Comparison of ENCODE assay signal across 23 cellular contexts in the genomic region with DNA sequence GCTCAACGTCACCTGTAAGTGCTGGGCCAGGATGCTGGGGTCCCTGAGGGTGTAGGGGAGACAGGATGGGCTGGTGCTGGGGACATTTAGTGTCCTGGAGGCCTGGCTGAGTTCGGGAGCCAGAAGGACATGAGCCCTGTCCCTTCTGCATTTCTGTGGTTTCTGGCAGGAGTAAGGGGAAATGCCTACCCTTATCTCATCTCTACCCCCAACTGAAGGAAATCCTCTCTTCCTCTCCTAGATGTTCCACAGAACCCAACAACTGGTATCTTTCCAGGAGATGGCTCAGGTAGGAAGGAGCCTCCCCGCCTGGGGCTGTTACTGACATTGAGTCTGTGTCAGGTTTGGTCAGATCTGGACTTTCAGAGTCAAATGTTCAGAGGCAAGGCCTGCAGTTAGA. TPM values are rescaled to one million over a fixed set of nuclear protein-coding genes. Genes with fewer than 3 reads are reported as not detected.
DNase-seq lines count a peak whose midpoint lies in the region; ATAC-seq, FAIRE-seq and TF ChIP-seq lines count a peak whose summit lies in the region.
"Had no signal": no experiment of that assay in that cellular context is flagged by ENCODE, and none has a peak within 500 bp of the region (broad histone marks: within the 10 kb centered on the region; RNA-seq: fewer than 3 reads in every experiment).

No MANE protein-coding gene starts in this region.

- H3K27me3 ChIP-seq in BLaER1, result no peaks in the 10 kb centered on the region
- H3K27me3 ChIP-seq in BLaER1 treated with 17β-estradiol and CSF1 and Interleukin-3, amounts not matched to agents 10 nM and 100 nM, result no peaks in the 10 kb centered on the region
- peaks cover 0 to 2% of the 10 kb centered on the region in 2 experiments; a peak in 1 of 5 replicates for H3K27me3 ChIP-seq in HepG2 (ENCODE audit: control insufficient read depth in 1 of 2, insufficient read depth in 2 of 2, low read length in 2 of 2)
- H3K27me3 ChIP-seq: body of pancreas had no signal

- no peak for FAIRE-seq in HepG2 (lab: Jason Lieb, UNC)

- TF ChIP-seq EP300 in HepG2 (IDR thresholded peaks at IDR 0.05; ENCODE audit: low read depth in 2 of 2, low read length in 2 of 2) (no peak), HepG2 (CRISPR knock-in tag; IDR thresholded peaks at IDR 0.05; ENCODE audit: borderline replicate concordance) (no peak)

- TF ChIP-seq CTCF in endothelial cell (IDR thresholded peaks at IDR 0.05; ENCODE audit: unreplicated experiment), result no peak
- TF ChIP-seq CTCF in HepG2 (CRISPR knock-in tag; IDR thresholded peaks at IDR 0.05), result no peak

- no peak overlapping the region for H3K27ac ChIP-seq in BLaER1
- H3K27ac ChIP-seq in BLaER1 treated with 17β-estradiol and CSF1 and Interleukin-3, amounts not matched to agents 10 nM and 100 nM, result peak overlapping the region in 8 of 11 experiments; percentile 1 to 71 (median 60); a peak in 11 of 22 replicates
- H3K27ac ChIP-seq in HepG2 (ENCODE audit: extremely low read length, insufficient read depth, low read length), result no peak overlapping the region
- H3K27ac ChIP-seq: body of pancreas had no signal

- no peaks in the 10 kb centered on the region for H3K9me3 Mint-ChIP-seq in endothelial cell (ENCODE audit: unreplicated experiment)
- H3K9me3 Mint-ChIP-seq: activated naive CD8-positive, alpha-beta T cell treated with anti-CD3 and anti-CD28 coated beads, Interleukin-2, amount 50 U/mL, for 24 hours; stimulated activated naive CD8-positive, alpha-beta T cell treated with anti-CD3 and anti-CD28 coated beads, Interleukin-15, amount 100 ng/mL, for 72 hours; type B pancreatic cell had no signal

- TF ChIP-seq POLR2A in HepG2 (IDR thresholded peaks at IDR 0.05; ENCODE audit: insufficient read depth in 1 of 2, low read depth in 2 of 2, low read length in 2 of 2), result no peak

- CTCF ChIA-PET in HepG2 (lab: Yijun Ruan, JAX; ENCODE audit: low intra/inter-chr PET ratio, low total read pairs), result no interaction called here

- H3K27me3 Mint-ChIP-seq in endothelial cell (ENCODE audit: unreplicated experiment), result peaks cover 3% of the 10 kb centered on the region

- BruUV-seq in HepG2 (replicated peaks; lab: Mats Ljungman, UMichigan), result no TSS peak

- DNase-seq in OCI-M1 (lab: John Stamatoyannopoulos, UW), result peak; percentile 48
- no peak for DNase-seq in endothelial cell (ENCODE audit: low spot score)
- no peak for DNase-seq in HepG2 (ENCODE audit: low spot score)
- DNase-seq in AG08395 (ENCODE audit: low spot score), result no peak
- DNase-seq: activated naive CD8-positive, alpha-beta T cell treated with anti-CD3 and anti-CD28 coated beads, Interleukin-2, amount 50 U/mL, for 24 hours; body of pancreas; Caco-2; cortex of kidney; glutamatergic neuron; HCEC 1CT; left lung; NCI-H1694; NCI-H2171 treated with DMSO at 0.1 percent for 48 hours; NCI-H526 treated with DMSO at 0.1 percent for 48 hours; stimulated activated CD4-positive, alpha-beta T cell treated with anti-CD3 and anti-CD28 coated beads, Interleukin-4, amount 100 ng/mL, for 1 hour; stimulated activated naive CD8-positive, alpha-beta T cell treated with anti-CD3 and anti-CD28 coated beads, Interleukin-15, amount 100 ng/mL, for 72 hours had no signal

- H3K4me1 Mint-ChIP-seq in endothelial cell (ENCODE audit: unreplicated experiment), result peaks cover 36% of the 10 kb centered on the region
- H3K4me1 Mint-ChIP-seq: activated naive CD8-positive, alpha-beta T cell treated with anti-CD3 and anti-CD28 coated beads, Interleukin-2, amount 50 U/mL, for 24 hours had no signal

- intact Hi-C loops in HepG2 (cut with micrococcal nuclease; ENCODE audit: unreplicated experiment), result no loop called here

- POLR2A ChIA-PET in HepG2 (lab: Yijun Ruan, JAX), result no interaction called here

- H3K4me1 ChIP-seq in BLaER1, result peaks cover 30% of the 10 kb centered on the region
- peaks cover 21 to 58% (median 34%) of the 10 kb centered on the region in 10 experiments for H3K4me1 ChIP-seq in BLaER1 treated with 17β-estradiol and CSF1 and Interleukin-3, amounts not matched to agents 10 nM and 100 nM
- no peaks in the 10 kb centered on the region for H3K4me1 ChIP-seq in HepG2 (ENCODE audit: insufficient read depth, low read length)
- H3K4me1 ChIP-seq: body of pancreas, Caco-2 had no signal

- peaks cover 7% of the 10 kb centered on the region for H3K36me3 Mint-ChIP-seq in endothelial cell (ENCODE audit: low read depth, unreplicated experiment)
- H3K36me3 Mint-ChIP-seq: type B pancreatic cell had no signal

- H3K9me3 ChIP-seq in BLaER1 (no peaks in the 10 kb centered on the region), HepG2 (ENCODE audit: low read length) (no peaks in the 10 kb centered on the region)
- no peaks in the 10 kb centered on the region for H3K9me3 ChIP-seq in BLaER1 treated with 17β-estradiol and CSF1 and Interleukin-3, amounts not matched to agents 10 nM and 100 nM (replicated peaks in 1 of 11)
- H3K9me3 ChIP-seq: body of pancreas, Caco-2, left lung had no signal

- 0% methylated on average over 1 of the region's 3 CpGs for WGBS in HepG2 (ENCODE audit: low lambda C conversion rate)

- ATAC-seq in HepG2, result no peak
- ATAC-seq in HG03135 (IDR thresholded peaks at IDR 0.05; ENCODE audit: unreplicated experiment), result no peak
- ATAC-seq: activated naive CD8-positive, alpha-beta T cell treated with anti-CD3 and anti-CD28 coated beads, Interleukin-2, amount 50 U/mL, for 24 hours; body of pancreas; stimulated activated naive CD8-positive, alpha-beta T cell treated with anti-CD3 and anti-CD28 coated beads, Interleukin-15, amount 100 ng/mL, for 72 hours had no signal

- peak overlapping the region; percentile 68 for H3K4me3 Mint-ChIP-seq in endothelial cell (ENCODE audit: unreplicated experiment)
- H3K4me3 Mint-ChIP-seq: activated naive CD8-positive, alpha-beta T cell treated with anti-CD3 and anti-CD28 coated beads, Interleukin-2, amount 50 U/mL, for 24 hours; type B pancreatic cell had no signal

- H3K36me3 ChIP-seq in BLaER1 (no peaks in the 10 kb centered on the region), HepG2 (replicated peaks in 1 of 2; ENCODE audit: control insufficient read depth in 1 of 2, insufficient read depth in 2 of 2, low read length in 2 of 2) (no peaks in the 10 kb centered on the region)
- H3K36me3 ChIP-seq in BLaER1 treated with 17β-estradiol and CSF1 and Interleukin-3, amounts not matched to agents 10 nM and 100 nM, result peaks cover 0 to 24% (median 0%) of the 10 kb centered on the region in 11 experiments; a peak in 4 of 22 replicates
- H3K36me3 ChIP-seq: left lung had no signal

- H4K20me1 ChIP-seq in BLaER1, result no peaks in the 10 kb centered on the region
- H4K20me1 ChIP-seq in BLaER1 treated with 17β-estradiol and CSF1 and Interleukin-3, amounts not matched to agents 10 nM and 100 nM, result no peaks in the 10 kb centered on the region
- H4K20me1 ChIP-seq in HepG2 (ENCODE audit: insufficient read depth, low read length), result no peaks in the 10 kb centered on the region

- H3K4me3 ChIP-seq in BLaER1 (no peak overlapping the region), HepG2 (replicated peaks in 1 of 3; ENCODE audit: insufficient read depth in 1 of 3, low read depth in 2 of 3, low read length in 3 of 3) (no peak overlapping the region)
- H3K4me3 ChIP-seq in BLaER1 treated with 17β-estradiol and CSF1 and Interleukin-3, amounts not matched to agents 10 nM and 100 nM, result peak overlapping the region in 6 of 10 experiments; percentile 55 to 68 (median 57); a peak in 13 of 20 replicates
- H3K4me3 ChIP-seq: body of pancreas, smooth muscle cell had no signal

- H3K4me2 ChIP-seq in BLaER1 (peak overlapping the region; percentile 70), HepG2 (ENCODE audit: low read depth, low read length) (no peak overlapping the region)
- H3K4me2 ChIP-seq in BLaER1 treated with 17β-estradiol and CSF1 and Interleukin-3, amounts not matched to agents 10 nM and 100 nM, result peak overlapping the region; percentile 66 to 96 (median 89)
- H3K4me2 ChIP-seq: smooth muscle cell had no signal

- H3K27ac Mint-ChIP-seq in endothelial cell (ENCODE audit: unreplicated experiment), result peak overlapping the region; percentile 80
- H3K27ac Mint-ChIP-seq: activated naive CD8-positive, alpha-beta T cell treated with anti-CD3 and anti-CD28 coated beads, Interleukin-2, amount 50 U/mL, for 24 hours; stimulated activated naive CD8-positive, alpha-beta T cell treated with anti-CD3 and anti-CD28 coated beads, Interleukin-15, amount 100 ng/mL, for 72 hours; type B pancreatic cell had no signal

- in situ Hi-C loops in HepG2 (cut with HindIII; ENCODE audit: extremely low pct_ligation_motif_present, low pct_unique_long_range_greater_than_20kb), result no loop called here

- H2AFZ ChIP-seq in HepG2 (ENCODE audit: low read length), result no peak overlapping the region

- no peak for TF ChIP-seq RAD21 in HepG2 (CRISPR knock-in tag; IDR thresholded peaks at IDR 0.05)

- H3K9ac ChIP-seq in BLaER1, result no peak overlapping the region
- H3K9ac ChIP-seq in BLaER1 treated with 17β-estradiol and CSF1 and Interleukin-3, amounts not matched to agents 10 nM and 100 nM, result peak overlapping the region in 5 of 11 experiments; percentile 39 to 70 (median 54); a peak in 7 of 22 replicates
- H3K9ac ChIP-seq in HepG2 (ENCODE audit: insufficient read depth, low read depth, low read length), result no peak overlapping the region

- H3K79me2 ChIP-seq in HepG2 (ENCODE audit: insufficient read depth, low read length), result no peaks in the 10 kb centered on the region

RNA-seq across cellular contexts. Expression of a gene that starts 1.2 kb away (rescaled TPM):
- total RNA-seq in endothelial cell (ENCODE audit: unreplicated experiment) (21.7 TPM), HepG2 (2016; rRNA removed; fragmentation: Illumina TruSeq; extraction: Trizol) (0.29 TPM in 1 of 2 replicates, not detected in the other)
- not detected in 2 replicates for total RNA-seq in HepG2 (2016; cell fraction: cytosol; rRNA removed; fragmentation: Illumina TruSeq; extraction: Trizol; ENCODE audit: low read depth)
- not detected in 2 replicates for total RNA-seq in HepG2 (2016; cell fraction: insoluble cytoplasmic fraction; rRNA removed; fragmentation: Illumina TruSeq; extraction: Trizol)
- not detected in 2 replicates for total RNA-seq in HepG2 (2016; cell fraction: membrane; rRNA removed; fragmentation: Illumina TruSeq; extraction: Trizol)
- total RNA-seq in HepG2 (2016; cell fraction: nucleus; rRNA removed; fragmentation: Illumina TruSeq; extraction: Trizol), result not detected in 2 replicates
- 0.07 TPM in 1 of 2 replicates, not detected in the other for polyA plus RNA-seq in HepG2 (2011; rRNA removed)
- polyA plus RNA-seq in HepG2 (2011; cell fraction: cytosol; rRNA removed), result 0.09 TPM in 1 of 2 replicates, not detected in the other
- polyA plus RNA-seq in HepG2 (2011; cell fraction: nucleus; rRNA removed), result not detected in 2 replicates
- not detected in 2 replicates for polyA plus RNA-seq in HepG2 (2012)
- not detected in 2 replicates for polyA plus RNA-seq in HepG2 (2016; cell fraction: cytosol; fragmentation: Illumina TruSeq; extraction: Trizol; ENCODE audit: low read depth)
- not detected in 2 replicates for polyA plus RNA-seq in HepG2 (2016; cell fraction: insoluble cytoplasmic fraction; fragmentation: Illumina TruSeq; extraction: Trizol; ENCODE audit: low read depth)
- not detected in 2 replicates for polyA plus RNA-seq in HepG2 (2016; cell fraction: membrane; fragmentation: Illumina TruSeq; extraction: Trizol; ENCODE audit: low read depth)
- not detected in 2 replicates for polyA plus RNA-seq in HepG2 (2016; cell fraction: nucleus; fragmentation: Illumina TruSeq; extraction: Trizol; ENCODE audit: insufficient read depth, low read depth)
- polyA minus RNA-seq in HepG2 (2011; rRNA and poly(A)+ RNA removed; ENCODE audit: low replicate concordance), result 0.44 and 13.3 TPM in 2 replicates
- polyA minus RNA-seq in HepG2 (2011; cell fraction: cytosol; rRNA and poly(A)+ RNA removed), result not detected in 2 replicates
- polyA minus RNA-seq in HepG2 (2011; cell fraction: nucleus; rRNA and poly(A)+ RNA removed), result not detected in 2 replicates
- total RNA-seq: Caco-2, smooth muscle cell had no signal
- polyA plus RNA-seq: smooth muscle cell had no signal

RNA-seq across cellular contexts. Expression of a gene that starts 24.8 kb away (rescaled TPM):
- total RNA-seq in endothelial cell (ENCODE audit: unreplicated experiment) (2.8 TPM), HepG2 (2016; rRNA removed; fragmentation: Illumina TruSeq; extraction: Trizol) (not detected in 2 replicates)
- total RNA-seq in HepG2 (2016; cell fraction: cytosol; rRNA removed; fragmentation: Illumina TruSeq; extraction: Trizol; ENCODE audit: low read depth), result not detected in 2 replicates
- not detected in 2 replicates for total RNA-seq in HepG2 (2016; cell fraction: insoluble cytoplasmic fraction; rRNA removed; fragmentation: Illumina TruSeq; extraction: Trizol)
- not detected in 2 replicates for total RNA-seq in HepG2 (2016; cell fraction: membrane; rRNA removed; fragmentation: Illumina TruSeq; extraction: Trizol)
- not detected in 2 replicates for total RNA-seq in HepG2 (2016; cell fraction: nucleus; rRNA removed; fragmentation: Illumina TruSeq; extraction: Trizol)
- not detected in 2 replicates for polyA plus RNA-seq in HepG2 (2011; rRNA removed)
- polyA plus RNA-seq in HepG2 (2011; cell fraction: cytosol; rRNA removed), result not detected in 2 replicates
- not detected in 2 replicates for polyA plus RNA-seq in HepG2 (2011; cell fraction: nucleus; rRNA removed)
- polyA plus RNA-seq in HepG2 (2012), result not detected in 2 replicates
- polyA plus RNA-seq in HepG2 (2016; cell fraction: cytosol; fragmentation: Illumina TruSeq; extraction: Trizol; ENCODE audit: low read depth), result not detected in 2 replicates
- not detected in 2 replicates for polyA plus RNA-seq in HepG2 (2016; cell fraction: insoluble cytoplasmic fraction; fragmentation: Illumina TruSeq; extraction: Trizol; ENCODE audit: low read depth)
- not detected in 2 replicates for polyA plus RNA-seq in HepG2 (2016; cell fraction: membrane; fragmentation: Illumina TruSeq; extraction: Trizol; ENCODE audit: low read depth)
- polyA plus RNA-seq in HepG2 (2016; cell fraction: nucleus; fragmentation: Illumina TruSeq; extraction: Trizol; ENCODE audit: insufficient read depth, low read depth), result not detected in 2 replicates
- not detected in 2 replicates for polyA minus RNA-seq in HepG2 (2011; rRNA and poly(A)+ RNA removed; ENCODE audit: low replicate concordance)
- polyA minus RNA-seq in HepG2 (2011; cell fraction: cytosol; rRNA and poly(A)+ RNA removed), result not detected in 2 replicates
- not detected in 2 replicates for polyA minus RNA-seq in HepG2 (2011; cell fraction: nucleus; rRNA and poly(A)+ RNA removed)
- total RNA-seq: activated CD8-positive, alpha-beta memory T cell treated with anti-CD3 and anti-CD28 coated beads for 36 hours; body of pancreas; Caco-2; left lung; M059J; smooth muscle cell had no signal
- polyA plus RNA-seq: smooth muscle cell had no signal

Comparison
In these comparisons a context has a peak if more than half of its experiments do, and no peak if none do; other contexts are left out.
1. H3K27ac ChIP-seq: peak in BLaER1 treated with 17β-estradiol and CSF1 and Interleukin-3, amounts not matched to agents 10 nM and 100 nM (8 of 11); none in BLaER1 (single experiment) and HepG2 (single experiment).
2. H3K4me3 ChIP-seq: peak in BLaER1 treated with 17β-estradiol and CSF1 and Interleukin-3, amounts not matched to agents 10 nM and 100 nM (6 of 10); none in BLaER1 (single experiment) and HepG2 (0 of 3).
3. RNA of a gene that starts 1.2 kb away (total RNA-seq): 21.7 TPM in endothelial cell (single experiment); 0.29 TPM in HepG2; every median in the first group is over 10 times any median in the second.